ENCODE assay signal across 1 cellular context in the genomic region with DNA sequence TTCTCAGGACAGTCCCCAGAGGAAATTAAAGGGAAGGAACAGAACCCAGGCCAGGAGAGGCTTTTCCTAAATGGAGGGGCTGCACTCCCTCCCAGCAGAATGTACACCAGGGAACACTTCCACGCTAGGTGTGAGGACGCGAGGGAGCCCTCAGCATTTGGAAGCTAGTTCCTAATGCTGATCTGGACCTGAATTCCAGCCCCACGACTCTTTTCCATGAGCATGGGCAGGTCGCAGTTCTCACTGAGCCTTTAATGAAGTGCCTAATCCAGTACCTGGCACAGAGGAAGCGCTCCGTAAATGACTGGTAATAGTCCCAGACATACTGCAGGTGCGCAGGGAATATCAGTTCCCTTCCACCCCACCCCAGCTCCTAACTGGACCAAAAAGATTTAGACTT.
TF ChIP-seq lines count a peak whose summit lies in the region.

No MANE protein-coding gene starts in this region.

TF ChIP-seq in WTC11, 78 proteins besides CTCF, POLR2A, EP300 and RAD21 (continued from another document):
- TF ChIP-seq ATF2 (CRISPR knock-in tag; IDR thresholded peaks at IDR 0.05; ENCODE audit: borderline replicate concordance, low read depth) (no peak), ELF4 (CRISPR knock-in tag; IDR thresholded peaks at IDR 0.05; ENCODE audit: low read depth) (no peak), AR (CRISPR knock-in tag; IDR thresholded peaks at IDR 0.05) (no peak), SMAD3 (CRISPR knock-in tag; IDR thresholded peaks at IDR 0.05; ENCODE audit: borderline replicate concordance) (no peak)
- TF ChIP-seq, protein P1, sequence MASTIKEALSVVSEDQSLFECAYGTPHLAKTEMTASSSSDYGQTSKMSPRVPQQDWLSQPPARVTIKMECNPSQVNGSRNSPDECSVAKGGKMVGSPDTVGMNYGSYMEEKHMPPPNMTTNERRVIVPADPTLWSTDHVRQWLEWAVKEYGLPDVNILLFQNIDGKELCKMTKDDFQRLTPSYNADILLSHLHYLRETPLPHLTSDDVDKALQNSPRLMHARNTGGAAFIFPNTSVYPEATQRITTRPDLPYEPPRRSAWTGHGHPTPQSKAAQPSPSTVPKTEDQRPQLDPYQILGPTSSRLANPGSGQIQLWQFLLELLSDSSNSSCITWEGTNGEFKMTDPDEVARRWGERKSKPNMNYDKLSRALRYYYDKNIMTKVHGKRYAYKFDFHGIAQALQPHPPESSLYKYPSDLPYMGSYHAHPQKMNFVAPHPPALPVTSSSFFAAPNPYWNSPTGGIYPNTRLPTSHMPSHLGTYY (CRISPR knock-in tag; IDR thresholded peaks at IDR 0.05): no peak
TF ChIP-seq in WTC11: peak in this region for 0.
